ENCODE assay signal across 4 cellular contexts in the genomic region with DNA sequence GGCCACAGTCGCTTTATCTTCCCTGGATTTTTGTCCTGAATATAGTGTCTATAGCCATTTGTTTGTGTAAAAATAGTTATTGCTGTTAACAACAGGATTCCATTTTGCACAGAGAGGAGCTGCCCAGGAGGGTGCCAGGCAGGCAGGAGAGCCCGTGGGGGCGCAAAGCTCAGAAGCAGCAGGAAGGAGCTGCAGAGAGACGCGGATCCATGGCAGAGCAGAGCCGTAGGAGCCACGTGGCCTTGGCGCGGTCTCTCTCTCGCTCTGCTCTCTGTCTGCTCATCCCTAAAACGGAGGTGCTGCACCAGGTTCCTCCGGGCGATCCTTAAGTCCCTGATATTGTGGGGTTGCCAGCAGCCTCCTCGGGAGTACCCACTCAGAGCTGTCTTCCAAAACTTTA.
"Had no signal": no experiment of that assay in that cellular context is flagged by ENCODE, and none has a peak within 500 bp of the region (broad histone marks: within the 10 kb centered on the region; RNA-seq: fewer than 3 reads in every experiment).

No MANE protein-coding gene starts in this region.

- DNase-seq: H9, HCEC 1CT, KBM-7 had no signal

- H3K4me3 ChIP-seq: GM23338 had no signal

- H3K4me2 ChIP-seq: GM23338 had no signal

- H2AFZ ChIP-seq: GM23338 had no signal

- ATAC-seq: GM23338 had no signal
